In the genomic region with DNA sequence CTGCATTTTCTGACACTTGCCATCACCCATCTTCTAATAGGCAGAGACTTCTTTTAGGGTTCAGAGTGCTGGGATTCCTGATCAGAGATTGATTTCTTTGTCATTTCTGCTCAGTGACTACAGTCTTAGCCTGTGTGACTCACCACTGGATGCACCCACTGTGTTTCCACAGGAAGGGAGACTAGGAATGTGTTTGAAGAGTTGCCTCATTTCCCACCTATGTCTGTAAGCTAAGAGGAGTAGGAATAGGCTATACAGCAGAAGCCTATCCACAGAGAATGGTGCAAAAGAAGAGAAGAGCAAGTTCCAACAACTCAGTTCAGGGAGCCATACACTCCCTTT, we compare ENCODE assay signal across 12 cellular contexts.
DNase-seq lines count a peak whose midpoint lies in the region; ATAC-seq and TF ChIP-seq lines count a peak whose summit lies in the region.
"Had no signal": no experiment of that assay in that cellular context is flagged by ENCODE, and none has a peak within 500 bp of the region (broad histone marks: within the 10 kb centered on the region; RNA-seq: fewer than 3 reads in every experiment).

No MANE protein-coding gene starts in this region.

- H3K4me1 ChIP-seq in SJSA1 (replicated peaks) (peaks cover 58% of the 10 kb centered on the region), esophagus squamous epithelium (peaks cover 11 to 26% (median 18%) of the 10 kb centered on the region in 3 donors), psoas muscle (peaks cover 16% of the 10 kb centered on the region), upper lobe of right lung (peaks cover 18% of the 10 kb centered on the region)

- peak overlapping the region; percentile 65 for H3K27ac ChIP-seq in SJSA1
- peak overlapping the region in 3 of 4 donors; percentile 5 to 53 (median 7) for H3K27ac ChIP-seq in esophagus squamous epithelium
- peak overlapping the region; percentile 33 for H3K27ac ChIP-seq in psoas muscle
- no peak overlapping the region for H3K27ac ChIP-seq in upper lobe of right lung
- H3K27ac ChIP-seq: SK-N-MC had no signal

- no peak for ATAC-seq in psoas muscle
- ATAC-seq in upper lobe of right lung: no peak
- ATAC-seq in GM18870 (IDR thresholded peaks at IDR 0.05; ENCODE audit: unreplicated experiment): no peak
- ATAC-seq in GM18861 (IDR thresholded peaks at IDR 0.05; ENCODE audit: unreplicated experiment): no peak
- ATAC-seq in GM21390 (IDR thresholded peaks at IDR 0.05; ENCODE audit: unreplicated experiment): no peak
- ATAC-seq: left lung had no signal

- intact Hi-C loops in esophagus squamous epithelium (cut with DNase I) (no loop called here), psoas muscle (cut with DNase I) (no loop called here), upper lobe of right lung (cut with DNase I) (no loop called here)

- no peak for TF ChIP-seq POLR2A in esophagus squamous epithelium (IDR thresholded peaks at IDR 0.05)

- TF ChIP-seq CTCF in esophagus squamous epithelium (IDR thresholded peaks at IDR 0.05): no peak
- TF ChIP-seq CTCF in psoas muscle (IDR thresholded peaks at IDR 0.05): no peak
- no peak for TF ChIP-seq CTCF in upper lobe of right lung (IDR thresholded peaks at IDR 0.05)

- no peaks in the 10 kb centered on the region for H3K36me3 ChIP-seq in SJSA1
- no peaks in the 10 kb centered on the region for H3K36me3 ChIP-seq in esophagus squamous epithelium
- no peaks in the 10 kb centered on the region for H3K36me3 ChIP-seq in psoas muscle (ENCODE audit: insufficient read depth in 1 of 2, low read depth in 1 of 2)
- no peaks in the 10 kb centered on the region for H3K36me3 ChIP-seq in upper lobe of right lung
- H3K36me3 ChIP-seq: left lung had no signal

- H3K9me3 ChIP-seq in SJSA1 (replicated peaks) (no peaks in the 10 kb centered on the region), esophagus squamous epithelium (no peaks in the 10 kb centered on the region), psoas muscle (no peaks in the 10 kb centered on the region), upper lobe of right lung (no peaks in the 10 kb centered on the region)
- H3K9me3 ChIP-seq: left lung had no signal

- DNase-seq in GM03348 (ENCODE audit: low spot score): peak; percentile 65
- peak; percentile 56 to 62 for DNase-seq in SJSA1 (ENCODE audit: low read depth in 1 of 2, low spot score in 2 of 2)
- no peak for DNase-seq in esophagus squamous epithelium (lab: John Stamatoyannopoulos, UW)
- DNase-seq in psoas muscle: no peak
- DNase-seq in upper lobe of right lung: no peak
- DNase-seq: activated CD4-positive, alpha-beta T cell treated with anti-CD3 and anti-CD28 coated beads, Interleukin-2, amount 50 U/mL, for 4 hours; activated naive CD4-positive, alpha-beta T cell treated with anti-CD3 and anti-CD28 coated beads, Interleukin-2, amount 10 ng/mL, durations not matched to agents 7 days and 5 days; left lung had no signal

- H3K27me3 ChIP-seq in SJSA1 (replicated peaks) (no peaks in the 10 kb centered on the region), esophagus squamous epithelium (no peaks in the 10 kb centered on the region), psoas muscle (ENCODE audit: insufficient read depth in 3 of 3, low read length in 2 of 3) (peaks cover 0 to 11% (median 0%) of the 10 kb centered on the region in 3 donors), upper lobe of right lung (no peaks in the 10 kb centered on the region)
- H3K27me3 ChIP-seq: left lung had no signal

- H3K4me3 ChIP-seq in SJSA1 (no peak overlapping the region), esophagus squamous epithelium (no peak overlapping the region), psoas muscle (no peak overlapping the region), upper lobe of right lung (no peak overlapping the region)
- H3K4me3 ChIP-seq: left lung, SK-N-MC had no signal

Comparison
In these comparisons a context has a peak if more than half of its experiments do, and no peak if none do; other contexts are left out.
1. DNase-seq: peak in GM03348 (single experiment) and SJSA1 (2 of 2); none in esophagus squamous epithelium (single experiment), psoas muscle (0 of 2) and upper lobe of right lung (single experiment).